28 cellular contexts compared by ENCODE assay signal in the genomic region with DNA sequence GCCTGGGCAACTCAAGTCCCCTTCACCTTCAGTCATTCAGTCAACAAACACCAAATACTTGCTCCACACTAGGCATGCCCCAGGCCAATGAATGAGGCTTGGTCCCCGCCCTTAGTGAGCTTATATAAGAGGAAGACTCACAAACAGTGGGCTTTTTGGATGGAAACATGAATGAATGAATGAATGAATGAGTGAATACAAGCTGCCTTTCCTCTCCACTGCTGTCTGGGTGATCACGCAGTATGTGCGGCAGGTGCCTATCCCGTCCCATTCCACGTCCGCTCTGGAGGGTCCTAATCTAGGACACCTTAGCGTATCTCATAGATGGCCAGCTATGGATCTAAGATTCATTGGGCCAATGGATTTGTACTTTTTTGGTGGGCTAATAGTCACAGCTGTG.
"Had no signal": no experiment of that assay in that cellular context is flagged by ENCODE, and none has a peak within 500 bp of the region (broad histone marks: within the 10 kb centered on the region; RNA-seq: fewer than 3 reads in every experiment).

No MANE protein-coding gene starts in this region.

- H3K27ac ChIP-seq: ascending aorta, cardiac muscle cell, colonic mucosa, epithelial cell of prostate, esophagus squamous epithelium had no signal

- H3K9me3 ChIP-seq: ascending aorta, breast epithelium, colonic mucosa, esophagus squamous epithelium had no signal

- FAIRE-seq: endometrium, endothelial cell of umbilical vein had no signal

- H3K27me3 ChIP-seq: ascending aorta, breast epithelium, cardiac muscle cell, colonic mucosa, esophagus squamous epithelium had no signal

- H3K36me3 ChIP-seq: ascending aorta, breast epithelium, cardiac muscle cell, colonic mucosa, esophagus squamous epithelium had no signal

- H3K4me3 ChIP-seq: ascending aorta, breast epithelium, cardiac muscle cell, colonic mucosa, esophagus squamous epithelium had no signal

- DNase-seq: activated CD4-positive, alpha-beta memory T cell treated with anti-CD3 and anti-CD28 coated beads for 36 hours; activated CD4-positive, alpha-beta T cell treated with anti-CD3 and anti-CD28 coated beads for 36 hours; activated CD4-positive, alpha-beta T cell treated with anti-CD3 and anti-CD28 coated beads, Interleukin-2, amount 10 ng/mL, durations not matched to agents 24 days and 14 days; activated CD4-positive, CD25-positive, alpha-beta regulatory T cell; activated CD4-positive, CD25-positive, alpha-beta regulatory T cell treated with anti-CD3 and anti-CD28 coated beads, Interleukin-2, amount 50 U/mL, for 72 hours; activated CD8-positive, alpha-beta memory T cell treated with anti-CD3 and anti-CD28 coated beads, Interleukin-2, amount 50 U/mL, for 48 hours; activated CD8-positive, alpha-beta T cell treated with anti-CD3 and anti-CD28 coated beads, Interleukin-2, amount 10 ng/mL, durations not matched to agents 7 days and 5 days; activated gamma-delta T cell; activated naive CD4-positive, alpha-beta T cell; activated naive CD4-positive, alpha-beta T cell treated with anti-CD3 and anti-CD28 coated beads, Interleukin-2, amount 10 ng/mL, durations not matched to agents 7 days and 5 days; activated naive CD8-positive, alpha-beta T cell treated with anti-CD3 and anti-CD28 coated beads, Interleukin-2, amount 10 ng/mL, durations not matched to agents 7 days and 5 days; activated T-cell treated with anti-CD3 and anti-CD28 coated beads for 4 hours; activated T-cell treated with anti-CD3 and anti-CD28 coated beads, Interleukin-2, amount 50 U/mL, for 24 hours; activated T-cell treated with anti-CD3 and anti-CD28 coated beads, Interleukin-2, amount 50 U/mL, for 72 hours; central memory CD4-positive, alpha-beta T cell; cerebellar nuclear complex; colonic mucosa; effector CD8-positive, alpha-beta T cell; esophagus squamous epithelium; foreskin melanocyte; T-helper 2 cell had no signal

- H3K4me1 ChIP-seq: colonic mucosa had no signal

- ATAC-seq: activated CD4-positive, alpha-beta T cell treated with anti-CD3 and anti-CD28 coated beads for 36 hours; activated CD8-positive, alpha-beta T cell treated with anti-CD3 and anti-CD28 coated beads, Interleukin-2, amount 10 ng/mL, durations not matched to agents 7 days and 5 days; activated naive CD4-positive, alpha-beta T cell treated with anti-CD3 and anti-CD28 coated beads, Interleukin-2, amount 50 U/mL, for 72 hours; activated T-cell treated with anti-CD3 and anti-CD28 coated beads, Interleukin-2, amount 50 U/mL, for 72 hours had no signal
